ENCODE assay signal across 1 cellular context in the genomic region with DNA sequence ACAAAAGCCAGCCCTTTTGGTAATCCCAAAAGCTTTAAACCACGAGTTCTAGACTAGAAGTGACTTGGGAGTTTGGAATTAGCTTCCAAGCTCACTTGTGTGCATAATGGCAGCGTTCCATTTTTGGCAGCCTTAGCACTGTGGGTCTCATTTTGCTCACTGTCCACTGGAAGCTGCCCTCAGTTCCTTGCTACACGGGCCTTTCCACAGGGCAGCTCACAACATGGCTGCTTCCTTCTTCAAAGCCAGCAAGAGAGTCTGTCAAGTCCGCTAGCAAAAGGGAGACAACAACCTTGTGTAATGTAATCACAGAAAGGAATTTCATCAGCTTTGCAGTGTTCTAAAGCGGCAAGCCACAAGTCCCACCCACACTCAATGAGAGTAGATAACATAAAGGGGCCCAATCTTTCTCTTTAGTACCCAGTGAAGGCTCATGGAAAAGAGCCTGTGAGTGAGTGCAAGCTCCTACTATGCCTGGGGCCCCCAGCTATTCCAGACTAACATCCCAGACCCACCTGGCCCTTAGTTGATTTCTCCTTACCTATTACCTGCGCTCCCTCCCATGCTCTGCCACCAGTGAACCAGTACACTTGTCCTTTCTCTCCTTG.
TF ChIP-seq lines count a peak whose summit lies in the region.

No MANE protein-coding gene starts in this region.

TF ChIP-seq in K562, 482 proteins besides CTCF, POLR2A, EP300 and RAD21 (continued from another document):
- TF ChIP-seq, protein P1, sequence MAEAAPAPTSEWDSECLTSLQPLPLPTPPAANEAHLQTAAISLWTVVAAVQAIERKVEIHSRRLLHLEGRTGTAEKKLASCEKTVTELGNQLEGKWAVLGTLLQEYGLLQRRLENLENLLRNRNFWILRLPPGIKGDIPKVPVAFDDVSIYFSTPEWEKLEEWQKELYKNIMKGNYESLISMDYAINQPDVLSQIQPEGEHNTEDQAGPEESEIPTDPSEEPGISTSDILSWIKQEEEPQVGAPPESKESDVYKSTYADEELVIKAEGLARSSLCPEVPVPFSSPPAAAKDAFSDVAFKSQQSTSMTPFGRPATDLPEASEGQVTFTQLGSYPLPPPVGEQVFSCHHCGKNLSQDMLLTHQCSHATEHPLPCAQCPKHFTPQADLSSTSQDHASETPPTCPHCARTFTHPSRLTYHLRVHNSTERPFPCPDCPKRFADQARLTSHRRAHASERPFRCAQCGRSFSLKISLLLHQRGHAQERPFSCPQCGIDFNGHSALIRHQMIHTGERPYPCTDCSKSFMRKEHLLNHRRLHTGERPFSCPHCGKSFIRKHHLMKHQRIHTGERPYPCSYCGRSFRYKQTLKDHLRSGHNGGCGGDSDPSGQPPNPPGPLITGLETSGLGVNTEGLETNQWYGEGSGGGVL (CRISPR knock-in tag; IDR thresholded peaks at IDR 0.05) = no peak
- peak; percentile 96 for TF ChIP-seq ZNF589 (CRISPR knock-in tag; IDR thresholded peaks at IDR 0.05; ENCODE audit: low read depth)
- peak; percentile 34 for TF ChIP-seq TAF1 (IDR thresholded peaks at IDR 0.05; ENCODE audit: control insufficient read depth, extremely low read depth, insufficient read depth, low read length, severe bottlenecking)
- TF ChIP-seq, protein P2, sequence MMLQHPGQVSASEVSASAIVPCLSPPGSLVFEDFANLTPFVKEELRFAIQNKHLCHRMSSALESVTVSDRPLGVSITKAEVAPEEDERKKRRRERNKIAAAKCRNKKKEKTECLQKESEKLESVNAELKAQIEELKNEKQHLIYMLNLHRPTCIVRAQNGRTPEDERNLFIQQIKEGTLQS (IDR thresholded peaks at IDR 0.05) = peak; percentile 91
- TF ChIP-seq, protein P2 (CRISPR knock-in tag; conservative IDR thresholded peaks at IDR 0.05) = no peak
- no peak for TF ChIP-seq NR2F6 (CRISPR knock-in tag; IDR thresholded peaks at IDR 0.05)
- TF ChIP-seq EWSR1 (IDR thresholded peaks at IDR 0.05; ENCODE audit: borderline replicate concordance, low read depth, partially characterized antibody) = no peak
- TF ChIP-seq ZBTB17 (CRISPR knock-in tag; IDR thresholded peaks at IDR 0.05) = 0 out of 2 replicates have a peak, but pooled peaks have one; percentile 41
- no peak for TF ChIP-seq NFYB (IDR thresholded peaks at IDR 0.05; ENCODE audit: extremely low read depth, insufficient read length)
- TF ChIP-seq HDAC3 (IDR thresholded peaks at IDR 0.05; ENCODE audit: borderline replicate concordance, partially characterized antibody) = peak; percentile 51
- no peak for TF ChIP-seq MCM5 (IDR thresholded peaks at IDR 0.05; ENCODE audit: low read depth)
- no peak for TF ChIP-seq GATAD2B (IDR thresholded peaks at IDR 0.05; ENCODE audit: borderline replicate concordance)
- TF ChIP-seq ZNF354B (CRISPR knock-in tag; IDR thresholded peaks at IDR 0.05) = no peak
- TF ChIP-seq E2F3 (CRISPR knock-in tag; IDR thresholded peaks at IDR 0.05) = peak; percentile 18; the same call in 1 of the 2 replicates
- TF ChIP-seq RFX1 (IDR thresholded peaks at IDR 0.05) = no peak
- TF ChIP-seq KLF6 (CRISPR knock-in tag; IDR thresholded peaks at IDR 0.05; ENCODE audit: borderline replicate concordance) = peak; percentile 89; the same call in 1 of the 2 replicates
- TF ChIP-seq, protein P3, sequence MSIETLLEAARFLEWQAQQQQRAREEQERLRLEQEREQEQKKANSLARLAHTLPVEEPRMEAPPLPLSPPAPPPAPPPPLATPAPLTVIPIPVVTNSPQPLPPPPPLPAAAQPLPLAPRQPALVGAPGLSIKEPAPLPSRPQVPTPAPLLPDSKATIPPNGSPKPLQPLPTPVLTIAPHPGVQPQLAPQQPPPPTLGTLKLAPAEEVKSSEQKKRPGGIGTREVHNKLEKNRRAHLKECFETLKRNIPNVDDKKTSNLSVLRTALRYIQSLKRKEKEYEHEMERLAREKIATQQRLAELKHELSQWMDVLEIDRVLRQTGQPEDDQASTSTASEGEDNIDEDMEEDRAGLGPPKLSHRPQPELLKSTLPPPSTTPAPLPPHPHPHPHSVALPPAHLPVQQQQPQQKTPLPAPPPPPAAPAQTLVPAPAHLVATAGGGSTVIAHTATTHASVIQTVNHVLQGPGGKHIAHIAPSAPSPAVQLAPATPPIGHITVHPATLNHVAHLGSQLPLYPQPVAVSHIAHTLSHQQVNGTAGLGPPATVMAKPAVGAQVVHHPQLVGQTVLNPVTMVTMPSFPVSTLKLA (conservative IDR thresholded peaks at IDR 0.05) = no peak; a peak in 2 of 4 replicates
- peak; percentile 65; the same call in 1 of the 2 replicates for TF ChIP-seq BCL6 (CRISPR knock-in tag; IDR thresholded peaks at IDR 0.05)
TF ChIP-seq in K562: peak in this region for 143.
